ENCODE assay signal across 8 cellular contexts in the genomic region with DNA sequence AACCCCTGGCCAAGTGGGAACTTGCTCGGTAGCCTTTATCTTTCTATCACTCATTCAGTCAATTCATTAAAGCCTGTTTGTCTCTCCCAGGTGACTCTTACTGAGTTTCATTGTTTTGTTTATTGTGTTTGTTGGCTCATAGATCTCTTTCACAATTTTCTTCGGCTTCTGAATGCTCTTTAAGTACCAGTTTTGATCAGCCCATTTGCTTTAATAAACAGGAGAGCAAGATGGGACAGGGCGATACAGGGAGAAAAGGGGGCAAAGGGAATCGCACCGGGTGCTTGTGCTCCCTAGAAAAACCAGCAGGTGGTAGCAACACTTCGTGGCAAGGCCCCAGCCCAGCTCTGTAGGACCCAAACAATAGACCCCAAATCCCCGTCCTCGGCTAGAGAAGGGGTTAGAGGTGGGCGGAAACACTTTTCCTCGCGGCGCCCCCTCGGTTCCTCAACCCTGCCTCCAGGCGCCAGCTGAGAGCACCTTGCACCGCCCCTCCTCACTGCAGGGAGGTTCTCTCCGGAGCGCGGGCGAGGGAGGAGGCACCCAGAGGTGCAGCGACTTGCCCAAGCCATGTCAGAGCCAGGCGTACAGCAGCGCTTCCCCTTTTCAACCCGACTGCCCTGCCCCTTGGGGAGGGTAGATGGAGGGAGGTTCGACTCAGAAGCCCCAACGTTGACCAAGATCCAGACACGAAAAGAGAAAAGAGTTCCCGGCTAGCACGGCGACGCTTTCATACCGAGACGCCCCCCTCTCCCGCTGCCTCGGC. TPM values are rescaled to one million over a fixed set of nuclear protein-coding genes. Genes with fewer than 3 reads are reported as not detected.
A peak's percentile ranks its signal among the peaks of the same experiment; 100 is the strongest.
DNase-seq lines count a peak whose midpoint lies in the region; ATAC-seq and TF ChIP-seq lines count a peak whose summit lies in the region.

No MANE protein-coding gene starts in this region.

- no peak for TF ChIP-seq POLR2A in uterus (IDR thresholded peaks at IDR 0.05)

- peak overlapping the region; percentile 53 to 75 (median 70) for H3K4me3 ChIP-seq in heart right ventricle
- peak overlapping the region; percentile 59 to 73 for H3K4me3 ChIP-seq in uterus

- ATAC-seq in GM21529 (IDR thresholded peaks at IDR 0.05; ENCODE audit: unreplicated experiment) = peak; percentile 82
- peak; percentile 56 to 86 (median 80) for ATAC-seq in heart right ventricle

- WGBS in heart right ventricle, 2 donors = 0 to 1% methylated on average over 31 to 34 of the region's 34 CpGs

- H3K27ac ChIP-seq in heart right ventricle (peak overlapping the region in 9 of 10 donors; percentile 14 to 84 (median 56)), uterus (peak overlapping the region; percentile 45 to 76)

- H3K9me3 ChIP-seq in heart right ventricle (no peaks in the 10 kb centered on the region), uterus (no peaks in the 10 kb centered on the region)

- H3K36me3 ChIP-seq in heart right ventricle (no peaks in the 10 kb centered on the region), uterus (no peaks in the 10 kb centered on the region)

- H3K27me3 ChIP-seq in heart right ventricle = peaks cover 0 to 24% (median 11%) of the 10 kb centered on the region in 7 donors
- H3K27me3 ChIP-seq in uterus = peaks cover 0 to 2% of the 10 kb centered on the region in 2 donors

- DNase-seq in ELF-1 (ENCODE audit: low read depth, low spot score) (peak; percentile 83), HuH-7 (ENCODE audit: low spot score) (peak; percentile 87), SKM-1 (lab: John Stamatoyannopoulos, UW; ENCODE audit: unreplicated experiment) (peak; percentile 78), heart right ventricle (peak; percentile 49 to 60), posterior vena cava (ENCODE audit: low spot score) (peak; percentile 88), uterus (peak; percentile 65 to 68)
- peak; percentile 25 for DNase-seq in activated naive CD8-positive, alpha-beta T cell treated with anti-CD3 and anti-CD28 coated beads, Interleukin-2, amount 50 U/mL, for 16 hours (ENCODE audit: low read depth, low spot score)

- peak; percentile 46 to 86 (median 74) for TF ChIP-seq CTCF in heart right ventricle (IDR thresholded peaks at IDR 0.05)
- TF ChIP-seq CTCF in uterus (IDR thresholded peaks at IDR 0.05) = peak; percentile 70 to 91 (median 80)

- intact Hi-C loops in heart right ventricle (cut with DNase I) (loop anchor here in 8 of 10 donors (1.0 to 10.0 kb wide), 8 partner anchors 148 to 361 kb away; no protein-coding TSS in a partner anchor), posterior vena cava (cut with DNase I) (loop anchor here (5.0 to 10.0 kb wide), 2 partner anchors 148 to 361 kb away; no protein-coding TSS in a partner anchor), uterus (cut with DNase I; ENCODE audit: low total_unique reads) (no loop called here)

- H3K4me1 ChIP-seq in heart right ventricle (peaks cover 0 to 23% (median 17%) of the 10 kb centered on the region in 9 donors), uterus (no peaks in the 10 kb centered on the region)

RNA-seq across cellular contexts. Expression of gene EPHB6, which starts 1.0 kb away (rescaled TPM):
- 1 to 10 TPM in 8 of 10 donors, under 1 TPM in 2; 0.55 to 5.4 (median 2.6) TPM for total RNA-seq in heart right ventricle
- 10 to 100 TPM in 1 of 2 donors, 1 to 10 TPM in 1; 1.9 to 14.9 TPM for polyA plus RNA-seq in heart right ventricle
- 10 to 100 TPM; 11.9 to 33.5 TPM for total RNA-seq in posterior vena cava
- total RNA-seq in uterus = 10 to 100 TPM in 3 of 4 donors, 1 to 10 TPM in 1; 1.5 to 34.6 (median 21.9) TPM

RNA-seq across cellular contexts. Expression of gene TRPV6, which starts 31.6 kb away (rescaled TPM):
- total RNA-seq in heart right ventricle (not detected), posterior vena cava (not detected), uterus (1 to 10 TPM in 1 of 4 donors, under 1 TPM in 1, not detected in 2; 0.46 to 1.3 TPM)
- polyA plus RNA-seq in heart right ventricle = under 1 TPM in 1 of 2 donors, not detected in 1; 0.03 TPM

Comparison
In these comparisons a context has a peak if more than half of its experiments do, and no peak if none do; other contexts are left out.
1. Peak in every context shown above with its lines: DNase-seq, ATAC-seq, H3K4me3 ChIP-seq and H3K27ac ChIP-seq.
2. DNase-seq: peak in every context shown above with its lines; median percentile 88 in posterior vena cava; 87 in HuH-7; 83 in ELF-1; 78 in SKM-1; 66 in uterus; 54 in heart right ventricle; 25 in activated naive CD8-positive, alpha-beta T cell treated with anti-CD3 and anti-CD28 coated beads, Interleukin-2, amount 50 U/mL, for 16 hours.